ENCODE assay signal across 8 cellular contexts in genomic region chr2:11405074-11405406, GRCh38.
A peak's percentile ranks its signal among the peaks of the same experiment; 100 is the strongest.
DNase-seq lines count a peak whose midpoint lies in the region; ATAC-seq and TF ChIP-seq lines count a peak whose summit lies in the region.
"Not testable (repeated sequence)": the region's sequence is repeated elsewhere in the genome, so short reads cannot be mapped to it uniquely, and the experiment has no call there.

No MANE protein-coding gene starts in this region.

- not testable (repeated sequence) for H3K4me3 ChIP-seq in BLaER1; esophagus muscularis mucosa; left ventricle myocardium inferior; mucosa of rectum (ENCODE audit: low read length in 2 of 2); gastrocnemius medialis; stomach; transverse colon

- H3K4me1 ChIP-seq in BLaER1: not testable (repeated sequence)
- H3K4me1 ChIP-seq in esophagus muscularis mucosa (peaks cover 12 to 44% (median 25%) of the 10 kb centered on the region in 4 donors), left ventricle myocardium inferior (peaks cover 46% of the 10 kb centered on the region), mucosa of rectum (ENCODE audit: control insufficient read depth in 2 of 2, insufficient read depth in 2 of 2, low read length in 2 of 2) (peaks cover 25 to 37% of the 10 kb centered on the region in 2 donors), gastrocnemius medialis (peaks cover 24 to 36% of the 10 kb centered on the region in 2 donors), stomach (peaks cover 12 to 27% (median 19%) of the 10 kb centered on the region in 4 donors), transverse colon (peaks cover 5 to 55% (median 32%) of the 10 kb centered on the region in 4 donors)

- DNase-seq in chondrocyte (ENCODE audit: low spot score); esophagus muscularis mucosa (ENCODE audit: extremely low spot score); left ventricle myocardium inferior; gastrocnemius medialis; stomach; transverse colon: not testable (repeated sequence)

- peak overlapping the region; percentile 5; the same call in 1 of the 2 replicates for H3K4me2 ChIP-seq in BLaER1

- not testable (repeated sequence) for H3K36me3 ChIP-seq in BLaER1; esophagus muscularis mucosa; left ventricle myocardium inferior; mucosa of rectum (ENCODE audit: control insufficient read depth in 2 of 2, insufficient read depth in 2 of 2, low read length in 2 of 2); gastrocnemius medialis; stomach; transverse colon

- peak overlapping the region; percentile 100 for H3K27ac Mint-ChIP-seq in chondrocyte (ENCODE audit: unreplicated experiment)

- not testable (repeated sequence) for H3K9ac ChIP-seq in BLaER1; mucosa of rectum (ENCODE audit: low read depth in 1 of 2, low read length in 2 of 2)

- TF ChIP-seq POLR2A in esophagus muscularis mucosa (IDR thresholded peaks at IDR 0.05; ENCODE audit: low read depth); gastrocnemius medialis (IDR thresholded peaks at IDR 0.05); stomach (IDR thresholded peaks at IDR 0.05); transverse colon (IDR thresholded peaks at IDR 0.05): not testable (repeated sequence)

- TF ChIP-seq CTCF in chondrocyte (IDR thresholded peaks at IDR 0.05); esophagus muscularis mucosa (IDR thresholded peaks at IDR 0.05); left ventricle myocardium inferior (IDR thresholded peaks at IDR 0.05; ENCODE audit: borderline replicate concordance); gastrocnemius medialis (IDR thresholded peaks at IDR 0.05 in 4 of 5, conservative IDR thresholded peaks at IDR 0.05 in 1 of 5); stomach (IDR thresholded peaks at IDR 0.05); transverse colon (IDR thresholded peaks at IDR 0.05): not testable (repeated sequence)

- intact Hi-C loops in esophagus muscularis mucosa (cut with DNase I): loop anchor here (5.0 kb wide), 1 partner anchor 63 kb away; the partner anchor contains the start of gene ROCK2
- intact Hi-C loops in left ventricle myocardium inferior (cut with micrococcal nuclease); gastrocnemius medialis (cut with DNase I; ENCODE audit: low total_unique reads); stomach (cut with DNase I; ENCODE audit: low total_unique reads); transverse colon (cut with DNase I; ENCODE audit: low total_unique reads): not testable (repeated sequence)

- not testable (repeated sequence) for H3K27ac ChIP-seq in BLaER1
- H3K27ac ChIP-seq in esophagus muscularis mucosa (replicated peaks in 1 of 4) (peak overlapping the region; percentile 69 to 75 (median 70)), left ventricle myocardium inferior (replicated peaks) (peak overlapping the region; percentile 87), mucosa of rectum (ENCODE audit: low read depth in 2 of 2, low read length in 2 of 2) (peak overlapping the region; percentile 83 to 93), gastrocnemius medialis (peak overlapping the region; percentile 73 to 82 (median 80)), stomach (peak overlapping the region in 4 of 5 donors; percentile 69 to 75 (median 72)), transverse colon (peak overlapping the region; percentile 75 to 86 (median 82))

- H3K36me3 Mint-ChIP-seq in chondrocyte (ENCODE audit: low read depth): not testable (repeated sequence)

- not testable (repeated sequence) for H4K20me1 ChIP-seq in BLaER1

- not testable (repeated sequence) for H3K9me3 Mint-ChIP-seq in chondrocyte (ENCODE audit: low read depth)

- not testable (repeated sequence) for ATAC-seq in gastrocnemius medialis

- not testable (repeated sequence) for H3K27me3 ChIP-seq in BLaER1; esophagus muscularis mucosa; left ventricle myocardium inferior (ENCODE audit: low read depth); mucosa of rectum (ENCODE audit: control insufficient read depth in 2 of 2, insufficient read depth in 2 of 2, low read length in 2 of 2); gastrocnemius medialis; stomach; transverse colon

- in situ Hi-C loops in gastrocnemius medialis (cut with MboI; ENCODE audit: low sequenced_read_pairs in 4 of 4) (loop anchor here in 3 of 4 donors (10.0 to 25.0 kb wide), 4 partner anchors 60 to 568 kb away; partner anchors contain the start of gene ROCK2 (in 1 of the 3)), transverse colon (cut with MboI; ENCODE audit: low pct_ligation_motif_present in 1 of 4, low pct_unique_long_range_greater_than_20kb in 1 of 4, low sequenced_read_pairs in 3 of 4) (loop anchor here in 3 of 4 donors (10.0 to 25.0 kb wide), 4 partner anchors 60 to 568 kb away; partner anchors contain the start of gene ROCK2 (in 1 of the 3))

- WGBS in esophagus muscularis mucosa: 87% methylated on average over 8 of the region's 8 CpGs
- 78 to 88% (median 83%) methylated on average over 8 of the region's 8 CpGs for WGBS in stomach, 5 donors
- 60 to 87% methylated on average over 1 to 8 of the region's 8 CpGs for WGBS in transverse colon (ENCODE audit: low coverage in 1 of 2), 2 donors

- H3K27me3 Mint-ChIP-seq in chondrocyte (ENCODE audit: low read depth): not testable (repeated sequence)

- H3K4me3 Mint-ChIP-seq in chondrocyte (ENCODE audit: unreplicated experiment): not testable (repeated sequence)

- H3K4me1 Mint-ChIP-seq in chondrocyte (ENCODE audit: low read depth): peaks cover 63% of the 10 kb centered on the region

- TF ChIP-seq EP300 in esophagus muscularis mucosa (IDR thresholded peaks at IDR 0.05); stomach (IDR thresholded peaks at IDR 0.05); transverse colon (IDR thresholded peaks at IDR 0.05; ENCODE audit: low read depth): not testable (repeated sequence)

- not testable (repeated sequence) for H3K9me3 ChIP-seq in BLaER1; esophagus muscularis mucosa; left ventricle myocardium inferior (replicated peaks); mucosa of rectum (ENCODE audit: control insufficient read depth in 2 of 2, low read length in 2 of 2); gastrocnemius medialis; stomach; transverse colon
